1 cellular context compared by ENCODE assay signal in genomic region chr1:54338479-54338878, GRCh38.
TF ChIP-seq lines count a peak whose summit lies in the region.

No MANE protein-coding gene starts in this region.

TF ChIP-seq in WTC11, 78 proteins besides CTCF, POLR2A, EP300 and RAD21 (continued from another document):
- TF ChIP-seq E2F1 (CRISPR knock-in tag; IDR thresholded peaks at IDR 0.05), result no peak
- no peak for TF ChIP-seq ZNF219 (CRISPR knock-in tag; IDR thresholded peaks at IDR 0.05; ENCODE audit: borderline replicate concordance)
- TF ChIP-seq PRDM15 (CRISPR knock-in tag; IDR thresholded peaks at IDR 0.05), result no peak
- no peak for TF ChIP-seq FOXP1 (CRISPR knock-in tag; IDR thresholded peaks at IDR 0.05; ENCODE audit: borderline replicate concordance)
- no peak for TF ChIP-seq ZSCAN18 (CRISPR knock-in tag; IDR thresholded peaks at IDR 0.05)
- TF ChIP-seq ATF2 (CRISPR knock-in tag; IDR thresholded peaks at IDR 0.05; ENCODE audit: borderline replicate concordance, low read depth), result no peak
- TF ChIP-seq SMAD4 (CRISPR knock-in tag; IDR thresholded peaks at IDR 0.05), result no peak
- TF ChIP-seq EMX1 (CRISPR knock-in tag; IDR thresholded peaks at IDR 0.05), result no peak
TF ChIP-seq in WTC11: peak in this region for 0.
